In the genomic region with DNA sequence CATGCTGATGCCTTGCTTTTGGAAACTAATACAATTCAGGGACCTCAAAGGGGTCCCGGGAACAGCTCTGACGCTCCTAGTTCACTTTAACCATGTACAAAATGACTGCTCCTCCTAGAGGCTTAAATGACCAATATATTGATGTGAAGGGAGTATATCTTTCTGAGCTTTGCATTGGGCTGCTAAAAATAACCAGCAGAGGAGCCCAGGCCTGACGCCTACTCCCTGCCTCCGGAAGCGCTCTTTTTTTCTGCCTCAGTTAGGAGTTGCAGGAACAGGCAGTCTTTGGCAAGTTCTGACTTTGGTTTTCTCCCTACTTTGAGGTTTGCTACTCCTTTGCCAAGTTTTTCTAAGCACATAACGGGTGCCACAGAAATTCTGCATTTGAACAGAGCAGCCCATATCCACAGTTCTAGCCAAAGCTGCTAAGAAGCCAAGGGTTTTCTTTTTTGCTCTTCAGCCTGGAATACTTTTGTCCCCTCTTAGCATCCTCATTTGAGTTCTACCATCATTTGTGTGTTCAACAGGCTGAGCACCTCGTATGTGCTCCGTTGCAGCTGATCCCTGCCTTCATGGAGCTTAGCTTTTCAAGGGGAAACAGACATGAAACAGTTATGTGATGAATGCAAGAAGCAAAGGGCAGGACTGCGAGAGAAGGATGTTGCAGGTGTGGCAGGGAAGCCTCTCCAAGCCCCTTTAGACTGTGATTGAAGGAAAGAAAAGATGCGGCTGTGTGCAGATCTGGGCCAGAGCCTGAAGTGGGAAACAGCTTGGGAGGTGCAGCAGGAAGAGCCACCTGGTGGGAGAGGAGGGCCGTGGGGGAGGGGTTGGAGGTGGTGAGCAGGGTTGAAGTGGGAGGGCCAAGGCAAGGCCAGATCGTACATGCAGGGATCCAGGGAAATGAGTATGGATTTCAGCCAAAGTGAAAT, we compare ENCODE assay signal across 1 cellular context.
TF ChIP-seq lines count a peak whose summit lies in the region.

No MANE protein-coding gene starts in this region.

TF ChIP-seq in HepG2, 621 proteins besides CTCF, POLR2A, EP300 and RAD21 (continued from another document and continues in another):
- TF ChIP-seq, protein P1, sequence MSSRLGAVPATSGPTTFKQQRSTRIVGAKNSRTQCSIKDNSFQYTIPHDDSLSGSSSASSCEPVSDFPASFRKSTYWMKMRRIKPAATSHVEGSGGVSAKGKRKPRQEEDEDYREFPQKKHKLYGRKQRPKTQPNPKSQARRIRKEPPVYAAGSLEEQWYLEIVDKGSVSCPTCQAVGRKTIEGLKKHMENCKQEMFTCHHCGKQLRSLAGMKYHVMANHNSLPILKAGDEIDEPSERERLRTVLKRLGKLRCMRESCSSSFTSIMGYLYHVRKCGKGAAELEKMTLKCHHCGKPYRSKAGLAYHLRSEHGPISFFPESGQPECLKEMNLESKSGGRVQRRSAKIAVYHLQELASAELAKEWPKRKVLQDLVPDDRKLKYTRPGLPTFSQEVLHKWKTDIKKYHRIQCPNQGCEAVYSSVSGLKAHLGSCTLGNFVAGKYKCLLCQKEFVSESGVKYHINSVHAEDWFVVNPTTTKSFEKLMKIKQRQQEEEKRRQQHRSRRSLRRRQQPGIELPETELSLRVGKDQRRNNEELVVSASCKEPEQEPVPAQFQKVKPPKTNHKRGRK (CRISPR knock-in tag; IDR thresholded peaks at IDR 0.05) = 0 out of 2 replicates have a peak, but pooled peaks have one; percentile 50
- TF ChIP-seq MEF2D (CRISPR knock-in tag; IDR thresholded peaks at IDR 0.05) (peak; percentile 91), ISX (CRISPR knock-in tag; conservative IDR thresholded peaks at IDR 0.05) (no peak), GATAD2A (CRISPR knock-in tag; IDR thresholded peaks at IDR 0.05) (peak; percentile 35; the same call in 1 of the 2 replicates), ZNF839 (CRISPR knock-in tag; IDR thresholded peaks at IDR 0.05; ENCODE audit: borderline replicate concordance) (0 out of 2 replicates have a peak, but pooled peaks have one; percentile 2), MTA1 (CRISPR knock-in tag; IDR thresholded peaks at IDR 0.05; ENCODE audit: borderline replicate concordance) (no peak), ZSCAN25 (CRISPR knock-in tag; IDR thresholded peaks at IDR 0.05) (peak; percentile 98), MIER2 (CRISPR knock-in tag; IDR thresholded peaks at IDR 0.05) (no peak; the same call in 1 of the 2 replicates), ZNF781 (CRISPR knock-in tag; IDR thresholded peaks at IDR 0.05; ENCODE audit: borderline replicate concordance, not compliant biosample characterization) (peak; percentile 74), SIX4 (CRISPR knock-in tag; IDR thresholded peaks at IDR 0.05) (0 out of 2 replicates have a peak, but pooled peaks have one; percentile 8), ZNF296 (CRISPR knock-in tag; conservative IDR thresholded peaks at IDR 0.05) (no peak), CCAR2 (optimal IDR thresholded peaks at IDR 0.05; ENCODE audit: low read depth, low read length) (no peak), ELF1 (CRISPR knock-in tag; IDR thresholded peaks at IDR 0.05) (peak; percentile 18; the same call in 1 of the 2 replicates), TGIF2 (CRISPR knock-in tag; IDR thresholded peaks at IDR 0.05) (peak; percentile 42; the same call in 1 of the 2 replicates), RORA (CRISPR knock-in tag; IDR thresholded peaks at IDR 0.05) (no peak), THAP11 (CRISPR knock-in tag; IDR thresholded peaks at IDR 0.05) (0 out of 2 replicates have a peak, but pooled peaks have one; percentile 6), ZBTB1 (CRISPR knock-in tag; IDR thresholded peaks at IDR 0.05; ENCODE audit: borderline replicate concordance) (no peak), TAF1 (CRISPR knock-in tag; IDR thresholded peaks at IDR 0.05) (no peak; the same call in 1 of the 2 replicates), ISL2 (CRISPR knock-in tag; IDR thresholded peaks at IDR 0.05) (no peak; the same call in none of the 2 replicates), ZNF501 (CRISPR knock-in tag; IDR thresholded peaks at IDR 0.05) (peak; percentile 83), ZNF367 (CRISPR knock-in tag; IDR thresholded peaks at IDR 0.05; ENCODE audit: borderline replicate concordance) (no peak), ZNF12 (CRISPR knock-in tag; IDR thresholded peaks at IDR 0.05) (no peak), SMAD9 (CRISPR knock-in tag; IDR thresholded peaks at IDR 0.05) (no peak), ZNF33A (CRISPR knock-in tag; IDR thresholded peaks at IDR 0.05; ENCODE audit: borderline replicate concordance) (0 out of 2 replicates have a peak, but pooled peaks have one; percentile 60), ZNF660 (CRISPR knock-in tag; IDR thresholded peaks at IDR 0.05; ENCODE audit: borderline replicate concordance, low read depth) (no peak), JUND (CRISPR knock-in tag; IDR thresholded peaks at IDR 0.05) (peak; percentile 34; the same call in 1 of the 2 replicates), ZNF432 (CRISPR knock-in tag; IDR thresholded peaks at IDR 0.05; ENCODE audit: borderline replicate concordance) (no peak), NCOA1 (CRISPR knock-in tag; IDR thresholded peaks at IDR 0.05) (0 out of 2 replicates have a peak, but pooled peaks have one; percentile 63), ZNF607 (CRISPR knock-in tag; IDR thresholded peaks at IDR 0.05; ENCODE audit: borderline replicate concordance) (peak; percentile 69; the same call in 1 of the 2 replicates), NONO (IDR thresholded peaks at IDR 0.05) (no peak), NONO (CRISPR knock-in tag; conservative IDR thresholded peaks at IDR 0.05) (peak; percentile 58; the same call in 1 of the 2 replicates), PRMT3 (CRISPR knock-in tag; IDR thresholded peaks at IDR 0.05; ENCODE audit: borderline replicate concordance, low read depth) (no peak), ZNF570 (CRISPR knock-in tag; IDR thresholded peaks at IDR 0.05; ENCODE audit: borderline replicate concordance) (no peak), RARG (CRISPR knock-in tag; IDR thresholded peaks at IDR 0.05; ENCODE audit: low read depth) (no peak), ZNF354B (CRISPR knock-in tag; IDR thresholded peaks at IDR 0.05) (0 out of 2 replicates have a peak, but pooled peaks have one; percentile 24), MTF2 (CRISPR knock-in tag; IDR thresholded peaks at IDR 0.05; ENCODE audit: borderline replicate concordance) (no peak)
- TF ChIP-seq, protein P2, sequence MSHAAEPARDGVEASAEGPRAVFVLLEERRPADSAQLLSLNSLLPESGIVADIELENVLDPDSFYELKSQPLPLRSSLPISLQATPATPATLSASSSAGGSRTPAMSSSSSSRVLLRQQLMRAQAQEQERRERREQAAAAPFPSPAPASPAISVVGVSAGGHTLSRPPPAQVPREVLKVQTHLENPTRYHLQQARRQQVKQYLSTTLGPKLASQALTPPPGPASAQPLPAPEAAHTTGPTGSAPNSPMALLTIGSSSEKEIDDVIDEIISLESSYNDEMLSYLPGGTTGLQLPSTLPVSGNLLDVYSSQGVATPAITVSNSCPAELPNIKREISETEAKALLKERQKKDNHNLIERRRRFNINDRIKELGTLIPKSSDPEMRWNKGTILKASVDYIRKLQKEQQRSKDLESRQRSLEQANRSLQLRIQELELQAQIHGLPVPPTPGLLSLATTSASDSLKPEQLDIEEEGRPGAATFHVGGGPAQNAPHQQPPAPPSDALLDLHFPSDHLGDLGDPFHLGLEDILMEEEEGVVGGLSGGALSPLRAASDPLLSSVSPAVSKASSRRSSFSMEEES (CRISPR knock-in tag; IDR thresholded peaks at IDR 0.05) = no peak; the same call in 1 of the 2 replicates
- TF ChIP-seq, protein P3, sequence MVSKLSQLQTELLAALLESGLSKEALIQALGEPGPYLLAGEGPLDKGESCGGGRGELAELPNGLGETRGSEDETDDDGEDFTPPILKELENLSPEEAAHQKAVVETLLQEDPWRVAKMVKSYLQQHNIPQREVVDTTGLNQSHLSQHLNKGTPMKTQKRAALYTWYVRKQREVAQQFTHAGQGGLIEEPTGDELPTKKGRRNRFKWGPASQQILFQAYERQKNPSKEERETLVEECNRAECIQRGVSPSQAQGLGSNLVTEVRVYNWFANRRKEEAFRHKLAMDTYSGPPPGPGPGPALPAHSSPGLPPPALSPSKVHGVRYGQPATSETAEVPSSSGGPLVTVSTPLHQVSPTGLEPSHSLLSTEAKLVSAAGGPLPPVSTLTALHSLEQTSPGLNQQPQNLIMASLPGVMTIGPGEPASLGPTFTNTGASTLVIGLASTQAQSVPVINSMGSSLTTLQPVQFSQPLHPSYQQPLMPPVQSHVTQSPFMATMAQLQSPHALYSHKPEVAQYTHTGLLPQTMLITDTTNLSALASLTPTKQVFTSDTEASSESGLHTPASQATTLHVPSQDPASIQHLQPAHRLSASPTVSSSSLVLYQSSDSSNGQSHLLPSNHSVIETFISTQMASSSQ (IDR thresholded peaks at IDR 0.05; ENCODE audit: low read depth) = no peak
- TF ChIP-seq, protein P3 (CRISPR knock-in tag; IDR thresholded peaks at IDR 0.05; ENCODE audit: borderline replicate concordance) = no peak; the same call in 1 of the 2 replicates
- TF ChIP-seq, protein P4, sequence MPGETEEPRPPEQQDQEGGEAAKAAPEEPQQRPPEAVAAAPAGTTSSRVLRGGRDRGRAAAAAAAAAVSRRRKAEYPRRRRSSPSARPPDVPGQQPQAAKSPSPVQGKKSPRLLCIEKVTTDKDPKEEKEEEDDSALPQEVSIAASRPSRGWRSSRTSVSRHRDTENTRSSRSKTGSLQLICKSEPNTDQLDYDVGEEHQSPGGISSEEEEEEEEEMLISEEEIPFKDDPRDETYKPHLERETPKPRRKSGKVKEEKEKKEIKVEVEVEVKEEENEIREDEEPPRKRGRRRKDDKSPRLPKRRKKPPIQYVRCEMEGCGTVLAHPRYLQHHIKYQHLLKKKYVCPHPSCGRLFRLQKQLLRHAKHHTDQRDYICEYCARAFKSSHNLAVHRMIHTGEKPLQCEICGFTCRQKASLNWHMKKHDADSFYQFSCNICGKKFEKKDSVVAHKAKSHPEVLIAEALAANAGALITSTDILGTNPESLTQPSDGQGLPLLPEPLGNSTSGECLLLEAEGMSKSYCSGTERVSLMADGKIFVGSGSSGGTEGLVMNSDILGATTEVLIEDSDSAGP (CRISPR knock-in tag; IDR thresholded peaks at IDR 0.05; ENCODE audit: borderline replicate concordance) = peak; percentile 70
- TF ChIP-seq, protein P5, sequence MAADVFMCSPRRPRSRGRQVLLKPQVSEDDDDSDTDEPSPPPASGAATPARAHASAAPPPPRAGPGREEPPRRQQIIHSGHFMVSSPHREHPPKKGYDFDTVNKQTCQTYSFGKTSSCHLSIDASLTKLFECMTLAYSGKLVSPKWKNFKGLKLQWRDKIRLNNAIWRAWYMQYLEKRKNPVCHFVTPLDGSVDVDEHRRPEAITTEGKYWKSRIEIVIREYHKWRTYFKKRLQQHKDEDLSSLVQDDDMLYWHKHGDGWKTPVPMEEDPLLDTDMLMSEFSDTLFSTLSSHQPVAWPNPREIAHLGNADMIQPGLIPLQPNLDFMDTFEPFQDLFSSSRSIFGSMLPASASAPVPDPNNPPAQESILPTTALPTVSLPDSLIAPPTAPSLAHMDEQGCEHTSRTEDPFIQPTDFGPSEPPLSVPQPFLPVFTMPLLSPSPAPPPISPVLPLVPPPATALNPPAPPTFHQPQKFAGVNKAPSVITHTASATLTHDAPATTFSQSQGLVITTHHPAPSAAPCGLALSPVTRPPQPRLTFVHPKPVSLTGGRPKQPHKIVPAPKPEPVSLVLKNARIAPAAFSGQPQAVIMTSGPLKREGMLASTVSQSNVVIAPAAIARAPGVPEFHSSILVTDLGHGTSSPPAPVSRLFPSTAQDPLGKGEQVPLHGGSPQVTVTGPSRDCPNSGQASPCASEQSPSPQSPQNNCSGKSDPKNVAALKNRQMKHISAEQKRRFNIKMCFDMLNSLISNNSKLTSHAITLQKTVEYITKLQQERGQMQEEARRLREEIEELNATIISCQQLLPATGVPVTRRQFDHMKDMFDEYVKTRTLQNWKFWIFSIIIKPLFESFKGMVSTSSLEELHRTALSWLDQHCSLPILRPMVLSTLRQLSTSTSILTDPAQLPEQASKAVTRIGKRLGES (CRISPR knock-in tag; IDR thresholded peaks at IDR 0.05; ENCODE audit: borderline replicate concordance) = no peak
- TF ChIP-seq, protein P6, sequence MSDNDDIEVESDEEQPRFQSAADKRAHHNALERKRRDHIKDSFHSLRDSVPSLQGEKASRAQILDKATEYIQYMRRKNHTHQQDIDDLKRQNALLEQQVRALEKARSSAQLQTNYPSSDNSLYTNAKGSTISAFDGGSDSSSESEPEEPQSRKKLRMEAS (IDR thresholded peaks at IDR 0.05) = peak; percentile 28; the same call in 1 of the 2 replicates
- TF ChIP-seq, protein P7, sequence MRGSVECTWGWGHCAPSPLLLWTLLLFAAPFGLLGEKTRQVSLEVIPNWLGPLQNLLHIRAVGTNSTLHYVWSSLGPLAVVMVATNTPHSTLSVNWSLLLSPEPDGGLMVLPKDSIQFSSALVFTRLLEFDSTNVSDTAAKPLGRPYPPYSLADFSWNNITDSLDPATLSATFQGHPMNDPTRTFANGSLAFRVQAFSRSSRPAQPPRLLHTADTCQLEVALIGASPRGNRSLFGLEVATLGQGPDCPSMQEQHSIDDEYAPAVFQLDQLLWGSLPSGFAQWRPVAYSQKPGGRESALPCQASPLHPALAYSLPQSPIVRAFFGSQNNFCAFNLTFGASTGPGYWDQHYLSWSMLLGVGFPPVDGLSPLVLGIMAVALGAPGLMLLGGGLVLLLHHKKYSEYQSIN (CRISPR knock-in tag; IDR thresholded peaks at IDR 0.05; ENCODE audit: borderline replicate concordance) = no peak
